1 cellular context compared by ENCODE assay signal in the genomic region with DNA sequence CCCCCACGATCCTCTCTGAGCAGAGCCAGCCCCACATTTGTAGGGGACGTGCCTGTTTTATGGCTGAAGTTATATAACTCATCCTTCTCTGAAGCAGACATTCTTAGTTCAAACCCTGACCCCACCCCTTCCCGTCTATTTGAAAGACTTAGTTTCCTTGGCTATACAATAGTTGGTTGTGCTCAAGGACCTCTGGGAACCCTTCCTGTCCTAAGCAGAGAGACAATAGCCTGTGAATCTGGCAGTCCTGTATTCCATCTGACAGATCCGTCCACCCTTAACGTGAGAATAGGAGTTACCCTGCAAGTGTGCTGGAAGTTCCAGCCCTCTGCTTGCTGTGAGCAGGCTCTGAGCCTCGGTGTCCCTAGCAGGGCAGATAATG.
TF ChIP-seq lines count a peak whose summit lies in the region.

No MANE protein-coding gene starts in this region.

TF ChIP-seq in H1, 55 proteins besides CTCF, POLR2A, EP300 and RAD21:
- no peak for TF ChIP-seq FOSL1 (IDR thresholded peaks at IDR 0.05; ENCODE audit: insufficient read depth, low read depth, low read length)
- no peak for TF ChIP-seq BACH1 (IDR thresholded peaks at IDR 0.05; ENCODE audit: low read length)
- TF ChIP-seq, protein P1, sequence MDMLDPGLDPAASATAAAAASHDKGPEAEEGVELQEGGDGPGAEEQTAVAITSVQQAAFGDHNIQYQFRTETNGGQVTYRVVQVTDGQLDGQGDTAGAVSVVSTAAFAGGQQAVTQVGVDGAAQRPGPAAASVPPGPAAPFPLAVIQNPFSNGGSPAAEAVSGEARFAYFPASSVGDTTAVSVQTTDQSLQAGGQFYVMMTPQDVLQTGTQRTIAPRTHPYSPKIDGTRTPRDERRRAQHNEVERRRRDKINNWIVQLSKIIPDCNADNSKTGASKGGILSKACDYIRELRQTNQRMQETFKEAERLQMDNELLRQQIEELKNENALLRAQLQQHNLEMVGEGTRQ (IDR thresholded peaks at IDR 0.05; ENCODE audit: low read length): no peak
- no peak for TF ChIP-seq SRF (IDR thresholded peaks at IDR 0.05; ENCODE audit: low read depth, low read length)
- TF ChIP-seq, protein P2, sequence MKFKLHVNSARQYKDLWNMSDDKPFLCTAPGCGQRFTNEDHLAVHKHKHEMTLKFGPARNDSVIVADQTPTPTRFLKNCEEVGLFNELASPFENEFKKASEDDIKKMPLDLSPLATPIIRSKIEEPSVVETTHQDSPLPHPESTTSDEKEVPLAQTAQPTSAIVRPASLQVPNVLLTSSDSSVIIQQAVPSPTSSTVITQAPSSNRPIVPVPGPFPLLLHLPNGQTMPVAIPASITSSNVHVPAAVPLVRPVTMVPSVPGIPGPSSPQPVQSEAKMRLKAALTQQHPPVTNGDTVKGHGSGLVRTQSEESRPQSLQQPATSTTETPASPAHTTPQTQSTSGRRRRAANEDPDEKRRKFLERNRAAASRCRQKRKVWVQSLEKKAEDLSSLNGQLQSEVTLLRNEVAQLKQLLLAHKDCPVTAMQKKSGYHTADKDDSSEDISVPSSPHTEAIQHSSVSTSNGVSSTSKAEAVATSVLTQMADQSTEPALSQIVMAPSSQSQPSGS (IDR thresholded peaks at IDR 0.05; ENCODE audit: low read length): no peak
- no peak for TF ChIP-seq KDM4A (IDR thresholded peaks at IDR 0.05; ENCODE audit: low read depth, low read length, severe bottlenecking)
- no peak for TF ChIP-seq RBBP5 (IDR thresholded peaks at IDR 0.05; ENCODE audit: borderline replicate concordance, low read depth, low read length)
- TF ChIP-seq SIN3A (conservative IDR thresholded peaks at IDR 0.05 in 1 of 2, IDR thresholded peaks at IDR 0.05 in 1 of 2; ENCODE audit: low read depth in 1 of 2, low read length in 2 of 2): no peak
